15 cellular contexts compared by ENCODE assay signal in the genomic region with DNA sequence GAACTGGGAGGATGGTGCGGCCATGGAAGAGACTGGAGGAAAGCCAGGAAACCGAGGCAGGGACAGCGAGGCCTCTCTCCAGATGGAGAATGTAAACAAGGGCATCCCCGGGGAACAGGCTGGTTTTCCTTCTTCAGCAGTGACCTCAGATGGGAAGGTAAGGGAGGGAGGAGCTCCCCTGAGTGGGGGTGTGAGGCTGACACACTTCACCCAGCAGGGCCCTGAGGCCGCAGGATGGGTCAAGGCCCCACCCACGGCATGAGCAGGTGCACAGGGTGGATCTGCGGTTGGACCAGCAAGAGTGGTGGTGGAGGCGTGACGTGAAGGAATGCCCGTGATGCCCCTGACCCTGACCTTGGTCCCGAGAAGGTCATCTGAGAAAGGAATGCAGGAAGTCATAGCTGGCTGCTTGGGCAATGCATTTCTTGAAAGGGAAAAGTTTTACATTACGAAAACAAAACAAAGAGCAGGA. TPM values are rescaled to one million over a fixed set of nuclear protein-coding genes. Genes with fewer than 3 reads are reported as not detected.
A peak's percentile ranks its signal among the peaks of the same experiment; 100 is the strongest.
DNase-seq lines count a peak whose midpoint lies in the region; ATAC-seq and TF ChIP-seq lines count a peak whose summit lies in the region.
"Had no signal": no experiment of that assay in that cellular context is flagged by ENCODE, and none has a peak within 500 bp of the region (broad histone marks: within the 10 kb centered on the region; RNA-seq: fewer than 3 reads in every experiment).

No MANE protein-coding gene starts in this region.

- H3K79me2 ChIP-seq in GM23338 (replicated peaks; ENCODE audit: insufficient read depth) = no peaks in the 10 kb centered on the region

- H3K4me1 ChIP-seq in GM23338 (ENCODE audit: insufficient read depth) = no peaks in the 10 kb centered on the region
- no peaks in the 10 kb centered on the region for H3K4me1 ChIP-seq in prostate gland (replicated peaks)

- H3K36me3 ChIP-seq in GM23338 (ENCODE audit: insufficient read depth) (no peaks in the 10 kb centered on the region), prostate gland (no peaks in the 10 kb centered on the region)

- H3K4me2 ChIP-seq in GM23338 = no peak overlapping the region

- TF ChIP-seq CTCF in GM23338 (conservative IDR thresholded peaks at IDR 0.05; ENCODE audit: low read depth in 2 of 2) (no peak), prostate gland (IDR thresholded peaks at IDR 0.05) (no peak), natural killer cell (IDR thresholded peaks at IDR 0.05) (no peak)

- no peaks in the 10 kb centered on the region for H3K9me3 Mint-ChIP-seq in GM23338
- no peaks in the 10 kb centered on the region for H3K9me3 Mint-ChIP-seq in natural killer cell
- H3K9me3 Mint-ChIP-seq: activated CD4-positive, alpha-beta T cell treated with anti-CD3 and anti-CD28 coated beads, Interleukin-2, amount 10 ng/mL, durations not matched to agents 7 days and 5 days; neural crest cell had no signal

- ATAC-seq in GM23338 (peak; percentile 26; the same call in 1 of the 3 replicates), left ventricle myocardium superior (peak; percentile 61), GM19035 (IDR thresholded peaks at IDR 0.05; ENCODE audit: unreplicated experiment) (no peak), natural killer cell (no peak)

- H3F3A ChIP-seq in GM23338 (replicated peaks; ENCODE audit: low read depth) = no peaks in the 10 kb centered on the region

- H2AFZ ChIP-seq in GM23338 = no peak overlapping the region

- intact Hi-C loops in left ventricle myocardium superior (cut with micrococcal nuclease) (no loop called here), prostate gland (cut with DNase I) (no loop called here), natural killer cell (cut with micrococcal nuclease) (no loop called here)

- no peak overlapping the region for H3K4me3 ChIP-seq in GM23338
- no peak overlapping the region for H3K4me3 ChIP-seq in prostate gland
- H3K4me3 ChIP-seq: K562, tibial artery had no signal

- peak; percentile 15 for DNase-seq in GM23338 (ENCODE audit: low spot score)
- peak in 1 of 61 donors; percentile 67 for DNase-seq in caudate nucleus (lab: John Stamatoyannopoulos, UW)
- no peak for DNase-seq in left ventricle myocardium superior
- DNase-seq in prostate gland (ENCODE audit: low spot score) = no peak
- DNase-seq in HT-29 (ENCODE audit: low spot score) = no peak
- no peak for DNase-seq in natural killer cell
- DNase-seq in NCI-H774 (lab: John Stamatoyannopoulos, UW) = no peak
- DNase-seq: activated CD4-positive, alpha-beta T cell treated with anti-CD3 and anti-CD28 coated beads, Interleukin-2, amount 10 ng/mL, durations not matched to agents 7 days and 5 days; NCI-H1436 treated with DMSO at 0.1 percent for 48 hours; stimulated activated CD4-positive, alpha-beta T cell treated with anti-CD3 and anti-CD28 coated beads, Interleukin-12 subunit alpha, Interleukin-12 subunit beta, amount 100 ng/mL, for 4 hours; tibial artery had no signal

- no peaks in the 10 kb centered on the region for H3K9me2 ChIP-seq in GM23338 (ENCODE audit: insufficient read depth)

- no peak overlapping the region; the same call in 1 of the 2 replicates for H3K27ac ChIP-seq in GM23338 (ENCODE audit: low read depth)
- H3K27ac ChIP-seq in caudate nucleus (ENCODE audit: low read depth, low read length) = peak overlapping the region; percentile 62
- peak overlapping the region; percentile 24 to 61 for H3K27ac ChIP-seq in prostate gland
- H3K27ac ChIP-seq: tibial artery had no signal

- H3K4me3 Mint-ChIP-seq in GM23338 (no peak overlapping the region), natural killer cell (no peak overlapping the region)
- H3K4me3 Mint-ChIP-seq: activated CD4-positive, alpha-beta T cell treated with anti-CD3 and anti-CD28 coated beads, Interleukin-2, amount 10 ng/mL, durations not matched to agents 7 days and 5 days; neural crest cell had no signal

- H4K20me1 ChIP-seq in GM23338 (replicated peaks; ENCODE audit: insufficient read depth) = no peaks in the 10 kb centered on the region

- peaks cover 18% of the 10 kb centered on the region for H3K4me1 Mint-ChIP-seq in GM23338
- no peaks in the 10 kb centered on the region for H3K4me1 Mint-ChIP-seq in natural killer cell

- H3K27me3 Mint-ChIP-seq in GM23338 (ENCODE audit: insufficient read depth, low read depth, poor library complexity) = peaks cover 2% of the 10 kb centered on the region
- no peaks in the 10 kb centered on the region for H3K27me3 Mint-ChIP-seq in natural killer cell (ENCODE audit: low read depth in 2 of 2)
- H3K27me3 Mint-ChIP-seq: activated CD4-positive, alpha-beta T cell treated with anti-CD3 and anti-CD28 coated beads, Interleukin-2, amount 10 ng/mL, durations not matched to agents 7 days and 5 days had no signal

- H3K9me3 ChIP-seq in prostate gland = no peaks in the 10 kb centered on the region
- H3K9me3 ChIP-seq: Caco-2, tibial artery had no signal

- H3K36me3 Mint-ChIP-seq in GM23338 (ENCODE audit: low read depth) = peaks cover 12% of the 10 kb centered on the region
- no peaks in the 10 kb centered on the region for H3K36me3 Mint-ChIP-seq in natural killer cell

- WGBS in prostate gland = 62% methylated on average over 12 of the region's 12 CpGs

- peak overlapping the region; percentile 68; the same call in 1 of the 2 replicates for H3K27ac Mint-ChIP-seq in GM23338
- H3K27ac Mint-ChIP-seq in natural killer cell = no peak overlapping the region
- H3K27ac Mint-ChIP-seq: activated CD4-positive, alpha-beta T cell treated with anti-CD3 and anti-CD28 coated beads, Interleukin-2, amount 10 ng/mL, durations not matched to agents 7 days and 5 days had no signal

- no peaks in the 10 kb centered on the region for H3K27me3 ChIP-seq in GM23338 (ENCODE audit: insufficient read depth)
- no peaks in the 10 kb centered on the region for H3K27me3 ChIP-seq in prostate gland (replicated peaks; ENCODE audit: insufficient read depth)
- H3K27me3 ChIP-seq: tibial artery had no signal

- TF ChIP-seq POLR2A in prostate gland (IDR thresholded peaks at IDR 0.05) = no peak

TF ChIP-seq in GM23338, 12 proteins besides CTCF, POLR2A, EP300 and RAD21 (continues in another document):
- TF ChIP-seq, protein P1, sequence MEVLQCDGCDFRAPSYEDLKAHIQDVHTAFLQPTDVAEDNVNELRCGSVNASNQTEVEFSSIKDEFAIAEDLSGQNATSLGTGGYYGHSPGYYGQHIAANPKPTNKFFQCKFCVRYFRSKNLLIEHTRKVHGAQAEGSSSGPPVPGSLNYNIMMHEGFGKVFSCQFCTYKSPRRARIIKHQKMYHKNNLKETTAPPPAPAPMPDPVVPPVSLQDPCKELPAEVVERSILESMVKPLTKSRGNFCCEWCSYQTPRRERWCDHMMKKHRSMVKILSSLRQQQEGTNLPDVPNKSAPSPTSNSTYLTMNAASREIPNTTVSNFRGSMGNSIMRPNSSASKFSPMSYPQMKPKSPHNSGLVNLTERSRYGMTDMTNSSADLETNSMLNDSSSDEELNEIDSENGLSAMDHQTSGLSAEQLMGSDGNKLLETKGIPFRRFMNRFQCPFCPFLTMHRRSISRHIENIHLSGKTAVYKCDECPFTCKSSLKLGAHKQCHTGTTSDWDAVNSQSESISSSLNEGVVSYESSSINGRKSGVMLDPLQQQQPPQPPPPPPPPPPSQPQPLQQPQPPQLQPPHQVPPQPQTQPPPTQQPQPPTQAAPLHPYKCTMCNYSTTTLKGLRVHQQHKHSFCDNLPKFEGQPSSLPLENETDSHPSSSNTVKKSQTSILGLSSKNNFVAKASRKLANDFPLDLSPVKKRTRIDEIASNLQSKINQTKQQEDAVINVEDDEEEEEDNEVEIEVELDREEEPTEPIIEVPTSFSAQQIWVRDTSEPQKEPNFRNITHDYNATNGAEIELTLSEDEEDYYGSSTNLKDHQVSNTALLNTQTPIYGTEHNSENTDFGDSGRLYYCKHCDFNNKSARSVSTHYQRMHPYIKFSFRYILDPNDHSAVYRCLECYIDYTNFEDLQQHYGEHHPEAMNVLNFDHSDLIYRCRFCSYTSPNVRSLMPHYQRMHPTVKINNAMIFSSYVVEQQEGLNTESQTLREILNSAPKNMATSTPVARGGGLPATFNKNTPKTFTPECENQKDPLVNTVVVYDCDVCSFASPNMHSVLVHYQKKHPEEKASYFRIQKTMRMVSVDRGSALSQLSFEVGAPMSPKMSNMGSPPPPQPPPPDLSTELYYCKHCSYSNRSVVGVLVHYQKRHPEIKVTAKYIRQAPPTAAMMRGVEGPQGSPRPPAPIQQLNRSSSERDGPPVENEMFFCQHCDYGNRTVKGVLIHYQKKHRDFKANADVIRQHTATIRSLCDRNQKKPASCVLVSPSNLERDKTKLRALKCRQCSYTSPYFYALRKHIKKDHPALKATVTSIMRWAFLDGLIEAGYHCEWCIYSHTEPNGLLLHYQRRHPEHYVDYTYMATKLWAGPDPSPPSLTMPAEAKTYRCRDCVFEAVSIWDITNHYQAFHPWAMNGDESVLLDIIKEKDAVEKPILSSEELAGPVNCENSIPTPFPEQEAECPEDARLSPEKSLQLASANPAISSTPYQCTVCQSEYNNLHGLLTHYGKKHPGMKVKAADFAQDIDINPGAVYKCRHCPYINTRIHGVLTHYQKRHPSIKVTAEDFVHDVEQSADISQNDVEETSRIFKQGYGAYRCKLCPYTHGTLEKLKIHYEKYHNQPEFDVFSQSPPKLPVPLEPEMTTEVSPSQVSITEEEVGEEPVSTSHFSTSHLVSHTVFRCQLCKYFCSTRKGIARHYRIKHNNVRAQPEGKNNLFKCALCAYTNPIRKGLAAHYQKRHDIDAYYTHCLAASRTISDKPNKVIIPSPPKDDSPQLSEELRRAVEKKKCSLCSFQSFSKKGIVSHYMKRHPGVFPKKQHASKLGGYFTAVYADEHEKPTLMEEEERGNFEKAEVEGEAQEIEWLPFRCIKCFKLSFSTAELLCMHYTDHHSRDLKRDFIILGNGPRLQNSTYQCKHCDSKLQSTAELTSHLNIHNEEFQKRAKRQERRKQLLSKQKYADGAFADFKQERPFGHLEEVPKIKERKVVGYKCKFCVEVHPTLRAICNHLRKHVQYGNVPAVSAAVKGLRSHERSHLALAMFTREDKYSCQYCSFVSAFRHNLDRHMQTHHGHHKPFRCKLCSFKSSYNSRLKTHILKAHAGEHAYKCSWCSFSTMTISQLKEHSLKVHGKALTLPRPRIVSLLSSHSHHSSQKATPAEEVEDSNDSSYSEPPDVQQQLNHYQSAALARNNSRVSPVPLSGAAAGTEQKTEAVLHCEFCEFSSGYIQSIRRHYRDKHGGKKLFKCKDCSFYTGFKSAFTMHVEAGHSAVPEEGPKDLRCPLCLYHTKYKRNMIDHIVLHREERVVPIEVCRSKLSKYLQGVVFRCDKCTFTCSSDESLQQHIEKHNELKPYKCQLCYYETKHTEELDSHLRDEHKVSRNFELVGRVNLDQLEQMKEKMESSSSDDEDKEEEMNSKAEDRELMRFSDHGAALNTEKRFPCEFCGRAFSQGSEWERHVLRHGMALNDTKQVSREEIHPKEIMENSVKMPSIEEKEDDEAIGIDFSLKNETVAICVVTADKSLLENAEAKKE (CRISPR knock-in tag; IDR thresholded peaks at IDR 0.05) = no peak
- TF ChIP-seq STAT1 (IDR thresholded peaks at IDR 0.05; ENCODE audit: unreplicated experiment) = no peak

RNA-seq across cellular contexts. Expression of gene ADCY3, which starts 48.1 kb away (rescaled TPM):
- 30.1 and 32.4 TPM in 2 replicates for total RNA-seq in GM23338 (2014; rRNA removed; shearing (Covaris generic))
- polyA plus RNA-seq in GM23338 (2016; fragmentation: Nextera tagmentation; extraction: Ambion mirVana) = 9.5 and 9.7 TPM in 2 replicates
- total RNA-seq in left ventricle myocardium superior = 14.6 TPM
- total RNA-seq in prostate gland = 10 to 100 TPM; 20.8 to 44.3 TPM
- total RNA-seq in HT-29 (2014; rRNA removed; shearing (Covaris generic)) = 78.1 and 80.7 TPM in 2 replicates
- total RNA-seq in natural killer cell = 1 to 10 TPM; 5.4 to 9.2 (median 7.6) TPM

Comparison
In these comparisons a context has a peak if more than half of its experiments do, and no peak if none do; other contexts are left out.
1. ATAC-seq: peak in GM23338 (single experiment) and left ventricle myocardium superior (single experiment); none in GM19035 (single experiment) and natural killer cell (0 of 3).